1 cellular context compared by ENCODE assay signal in the genomic region with DNA sequence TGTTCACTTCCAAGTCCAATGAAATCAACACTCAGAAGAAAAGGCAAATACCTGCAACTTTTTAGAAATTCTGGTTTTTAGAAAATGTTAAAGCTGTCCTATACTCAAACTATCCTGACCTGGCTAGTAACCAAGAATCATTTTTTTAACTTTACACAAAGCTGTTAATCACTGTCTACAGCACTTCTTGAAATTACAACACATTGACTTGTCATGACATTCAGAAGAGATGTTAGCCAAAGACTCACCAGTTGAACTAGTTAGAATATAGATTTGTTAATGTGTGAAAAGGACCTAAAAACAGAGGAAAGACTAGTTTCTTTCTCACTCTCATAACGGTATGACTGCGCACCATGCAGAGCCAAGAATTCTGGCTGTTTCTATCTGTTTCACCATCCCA.
TF ChIP-seq lines count a peak whose summit lies in the region.

No MANE protein-coding gene starts in this region.

TF ChIP-seq in SK-N-SH treated with all-trans-retinoic acid at 6 μM for 48 hours, 23 proteins besides CTCF, POLR2A, EP300 and RAD21 (continued from another document):
- TF ChIP-seq POU6F1 (CRISPR knock-in tag; IDR thresholded peaks at IDR 0.05; ENCODE audit: borderline replicate concordance, low read depth) (no peak), BACH2 (CRISPR knock-in tag; IDR thresholded peaks at IDR 0.05; ENCODE audit: borderline replicate concordance) (no peak), GLIS3 (CRISPR knock-in tag; IDR thresholded peaks at IDR 0.05) (no peak), ZFP3 (CRISPR knock-in tag; IDR thresholded peaks at IDR 0.05) (no peak)
- TF ChIP-seq, protein P1, sequence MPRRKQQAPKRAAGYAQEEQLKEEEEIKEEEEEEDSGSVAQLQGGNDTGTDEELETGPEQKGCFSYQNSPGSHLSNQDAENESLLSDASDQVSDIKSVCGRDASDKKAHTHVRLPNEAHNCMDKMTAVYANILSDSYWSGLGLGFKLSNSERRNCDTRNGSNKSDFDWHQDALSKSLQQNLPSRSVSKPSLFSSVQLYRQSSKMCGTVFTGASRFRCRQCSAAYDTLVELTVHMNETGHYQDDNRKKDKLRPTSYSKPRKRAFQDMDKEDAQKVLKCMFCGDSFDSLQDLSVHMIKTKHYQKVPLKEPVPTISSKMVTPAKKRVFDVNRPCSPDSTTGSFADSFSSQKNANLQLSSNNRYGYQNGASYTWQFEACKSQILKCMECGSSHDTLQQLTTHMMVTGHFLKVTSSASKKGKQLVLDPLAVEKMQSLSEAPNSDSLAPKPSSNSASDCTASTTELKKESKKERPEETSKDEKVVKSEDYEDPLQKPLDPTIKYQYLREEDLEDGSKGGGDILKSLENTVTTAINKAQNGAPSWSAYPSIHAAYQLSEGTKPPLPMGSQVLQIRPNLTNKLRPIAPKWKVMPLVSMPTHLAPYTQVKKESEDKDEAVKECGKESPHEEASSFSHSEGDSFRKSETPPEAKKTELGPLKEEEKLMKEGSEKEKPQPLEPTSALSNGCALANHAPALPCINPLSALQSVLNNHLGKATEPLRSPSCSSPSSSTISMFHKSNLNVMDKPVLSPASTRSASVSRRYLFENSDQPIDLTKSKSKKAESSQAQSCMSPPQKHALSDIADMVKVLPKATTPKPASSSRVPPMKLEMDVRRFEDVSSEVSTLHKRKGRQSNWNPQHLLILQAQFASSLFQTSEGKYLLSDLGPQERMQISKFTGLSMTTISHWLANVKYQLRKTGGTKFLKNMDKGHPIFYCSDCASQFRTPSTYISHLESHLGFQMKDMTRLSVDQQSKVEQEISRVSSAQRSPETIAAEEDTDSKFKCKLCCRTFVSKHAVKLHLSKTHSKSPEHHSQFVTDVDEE (CRISPR knock-in tag; IDR thresholded peaks at IDR 0.05), result no peak
- TF ChIP-seq, protein P2, sequence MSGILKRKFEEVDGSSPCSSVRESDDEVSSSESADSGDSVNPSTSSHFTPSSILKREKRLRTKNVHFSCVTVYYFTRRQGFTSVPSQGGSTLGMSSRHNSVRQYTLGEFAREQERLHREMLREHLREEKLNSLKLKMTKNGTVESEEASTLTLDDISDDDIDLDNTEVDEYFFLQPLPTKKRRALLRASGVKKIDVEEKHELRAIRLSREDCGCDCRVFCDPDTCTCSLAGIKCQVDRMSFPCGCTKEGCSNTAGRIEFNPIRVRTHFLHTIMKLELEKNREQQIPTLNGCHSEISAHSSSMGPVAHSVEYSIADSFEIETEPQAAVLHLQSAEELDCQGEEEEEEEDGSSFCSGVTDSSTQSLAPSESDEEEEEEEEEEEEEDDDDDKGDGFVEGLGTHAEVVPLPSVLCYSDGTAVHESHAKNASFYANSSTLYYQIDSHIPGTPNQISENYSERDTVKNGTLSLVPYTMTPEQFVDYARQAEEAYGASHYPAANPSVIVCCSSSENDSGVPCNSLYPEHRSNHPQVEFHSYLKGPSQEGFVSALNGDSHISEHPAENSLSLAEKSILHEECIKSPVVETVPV (CRISPR knock-in tag; IDR thresholded peaks at IDR 0.05), result no peak
